10 cellular contexts compared by ENCODE assay signal in genomic region chr10:561721-562120, GRCh38.
"Had no signal": no experiment of that assay in that cellular context is flagged by ENCODE, and none has a peak within 500 bp of the region (broad histone marks: within the 10 kb centered on the region; RNA-seq: fewer than 3 reads in every experiment).

No MANE protein-coding gene starts in this region.

- H3K9me3 ChIP-seq: neutrophil, right atrium auricular region had no signal

- H3K4me3 ChIP-seq: body of pancreas, right atrium auricular region had no signal

- ATAC-seq: activated naive CD4-positive, alpha-beta T cell treated with anti-CD3 and anti-CD28 coated beads, Interleukin-2, amount 50 U/mL, for 72 hours; body of pancreas had no signal

- H3K27ac ChIP-seq: neutrophil had no signal

- DNase-seq: activated T-cell treated with anti-CD3 and anti-CD28 coated beads, Interleukin-2, amount 50 U/mL, for 1 hour; amniotic stem cell; hippocampal formation; kidney glomerular epithelial cell; naive B cell; small intestine had no signal

- H3K36me3 ChIP-seq: neutrophil, right atrium auricular region had no signal

- H3K27me3 ChIP-seq: body of pancreas, neutrophil, right atrium auricular region had no signal
